In genomic region chr2:221896505-221897151, GRCh38 we compare ENCODE assay signal across 11 cellular contexts.
DNase-seq lines count a peak whose midpoint lies in the region; FAIRE-seq lines count a peak whose summit lies in the region.
"Had no signal": no experiment of that assay in that cellular context is flagged by ENCODE, and none has a peak within 500 bp of the region (broad histone marks: within the 10 kb centered on the region; RNA-seq: fewer than 3 reads in every experiment).

No MANE protein-coding gene starts in this region.

- no peaks in the 10 kb centered on the region for H3K36me3 ChIP-seq in stomach smooth muscle (ENCODE audit: control insufficient read depth in 2 of 2, insufficient read depth in 2 of 2, low read length in 2 of 2)
- H3K36me3 ChIP-seq: ovary had no signal

- DNase-seq in HTR-8/SVneo (ENCODE audit: insufficient read length, low spot score) (peak; percentile 17), astrocyte of the hippocampus (ENCODE audit: low read depth, low spot score) (peak; percentile 79), iris pigment epithelial cell (ENCODE audit: low read depth) (peak; percentile 7), T-helper 1 cell (no peak), cerebellar cortex (ENCODE audit: low spot score) (no peak), 8988T (no peak)
- DNase-seq in effector CD4-positive, alpha-beta T cell, result no peak
- DNase-seq: activated naive CD4-positive, alpha-beta T cell treated with anti-CD3 and anti-CD28 coated beads, Interleukin-2, amount 10 ng/mL, durations not matched to agents 7 days and 5 days; Kasumi-1 had no signal

- H3K9ac ChIP-seq in stomach smooth muscle (ENCODE audit: low read length in 2 of 2), result no peak overlapping the region

- peak overlapping the region; percentile 69 for H3K27ac ChIP-seq in stomach smooth muscle (ENCODE audit: low read length)
- H3K27ac ChIP-seq: ovary had no signal

- no peaks in the 10 kb centered on the region for H3K9me3 ChIP-seq in stomach smooth muscle (ENCODE audit: control insufficient read depth in 2 of 2, low read length in 2 of 2)
- H3K9me3 ChIP-seq: ovary had no signal

- H3K4me3 ChIP-seq in stomach smooth muscle (ENCODE audit: low read length in 2 of 2), result peak overlapping the region; percentile 0 to 8
- H3K4me3 ChIP-seq: ovary had no signal

- H3K27me3 ChIP-seq in stomach smooth muscle (ENCODE audit: control insufficient read depth in 1 of 2, insufficient read depth in 2 of 2, low read length in 2 of 2), result no peaks in the 10 kb centered on the region
- H3K27me3 ChIP-seq: ovary had no signal

- H3K4me1 ChIP-seq in stomach smooth muscle (ENCODE audit: control insufficient read depth, insufficient read depth, low read length), result peaks cover 10% of the 10 kb centered on the region

- FAIRE-seq in HTR-8/SVneo (lab: Jason Lieb, UNC), result peak; percentile 9

Comparison
In these comparisons a context has a peak if more than half of its experiments do, and no peak if none do; other contexts are left out.
1. DNase-seq: peak in HTR-8/SVneo (single experiment), astrocyte of the hippocampus (single experiment) and iris pigment epithelial cell (single experiment); none in T-helper 1 cell (0 of 5), cerebellar cortex (single experiment), effector CD4-positive, alpha-beta T cell (single experiment) and 8988T (single experiment).